8 cellular contexts compared by ENCODE assay signal in genomic region chr7:100167912-100168323, GRCh38. TPM values are rescaled to one million over a fixed set of nuclear protein-coding genes. Genes with fewer than 3 reads are reported as not detected.
DNase-seq lines count a peak whose midpoint lies in the region; ATAC-seq, FAIRE-seq and TF ChIP-seq lines count a peak whose summit lies in the region.

No MANE protein-coding gene starts in this region.

- RAD21 ChIA-PET in GM12878 (lab: Charles Lee; ENCODE audit: unreplicated experiment): interaction anchor here (0.7 to 1.9 kb wide), 10 partner anchors 9 to 240 kb away, joined by 3 to 7 read pairs (median 4); partner anchors contain the start of genes GPC2, LAMTOR4, STAG3 and TRAPPC14

- peak overlapping the region; percentile 35 for H2AFZ ChIP-seq in GM12878 (ENCODE audit: control insufficient read depth, low read depth, low read length)

- no peak for TF ChIP-seq RAD21 in GM12878 (IDR thresholded peaks at IDR 0.05; ENCODE audit: insufficient read depth, low read depth, low read length)

- ATAC-seq in Right ventricle myocardium inferior (peak; percentile 46), GM12878 (peak; percentile 40), GM21447 (IDR thresholded peaks at IDR 0.05; ENCODE audit: unreplicated experiment) (no peak), GM18519 (IDR thresholded peaks at IDR 0.05; ENCODE audit: low FRiP score, unreplicated experiment) (no peak), GM18873 (IDR thresholded peaks at IDR 0.05; ENCODE audit: low FRiP score, unreplicated experiment) (no peak)

- no peaks in the 10 kb centered on the region for H3K79me2 ChIP-seq in GM12878 (ENCODE audit: control insufficient read depth, insufficient read depth, low read length)

- WGBS in GM12878 (ENCODE audit: insufficient coverage, insufficient replicate concordance, low lambda C conversion rate, missing lambda C conversion rate): 24% methylated on average over 11 of the region's 11 CpGs
- WGBS in tibial nerve, 2 donors: 1 to 3% methylated on average over 11 of the region's 11 CpGs

- H3K4me1 ChIP-seq in GM12878 (ENCODE audit: control insufficient read depth, insufficient read depth, low read length) (peaks cover 49% of the 10 kb centered on the region), tibial nerve (peaks cover 0 to 47% (median 29%) of the 10 kb centered on the region in 4 donors)

- TF ChIP-seq EP300 in GM12878 (IDR thresholded peaks at IDR 0.05; ENCODE audit: borderline replicate concordance in 1 of 2, control insufficient read depth in 1 of 2, low read depth in 2 of 2, low read length in 2 of 2): no peak
- no peak for TF ChIP-seq EP300 in tibial nerve (IDR thresholded peaks at IDR 0.05)

- no peaks in the 10 kb centered on the region for H3K9me3 ChIP-seq in GM12878 (replicated peaks; ENCODE audit: control insufficient read depth, insufficient read depth, low read length)
- H3K9me3 ChIP-seq in tibial nerve: no peaks in the 10 kb centered on the region

- TF ChIP-seq POLR2A in GM12878 (IDR thresholded peaks at IDR 0.05; ENCODE audit: low read depth, low read length) (no peak), tibial nerve (IDR thresholded peaks at IDR 0.05) (no peak)

- BruUV-seq in GM12878 (replicated peaks; lab: Mats Ljungman, UMichigan): no TSS peak

- peak overlapping the region; percentile 66 for H3K4me2 ChIP-seq in GM12878 (ENCODE audit: control insufficient read depth, insufficient read depth)

- peaks cover 4 to 6% of the 10 kb centered on the region in 2 experiments; a peak in 3 of 4 replicates for H3K27me3 ChIP-seq in GM12878 (replicated peaks in 1 of 2; ENCODE audit: control insufficient read depth in 2 of 2, insufficient read depth in 2 of 2, low read length in 1 of 2)
- peaks cover 0 to 12% of the 10 kb centered on the region in 2 donors for H3K27me3 ChIP-seq in tibial nerve

- no peak overlapping the region for H3K27ac ChIP-seq in GM12878 (ENCODE audit: control insufficient read depth, insufficient read depth)
- peak overlapping the region; percentile 76 to 87 (median 82) for H3K27ac ChIP-seq in tibial nerve

- peak overlapping the region; percentile 60 for H3K4me3 ChIP-seq in GM12878
- H3K4me3 ChIP-seq in tibial nerve: peak overlapping the region; percentile 29 to 57 (median 48)

- H3K9ac ChIP-seq in GM12878 (ENCODE audit: control insufficient read depth, insufficient read depth, low read length): peak overlapping the region; percentile 43

- H3K36me3 ChIP-seq in GM12878 (ENCODE audit: control insufficient read depth in 2 of 2, insufficient read depth in 2 of 2, low read length in 1 of 2): no peaks in the 10 kb centered on the region
- peaks cover 0 to 7% (median 0%) of the 10 kb centered on the region in 3 donors for H3K36me3 ChIP-seq in tibial nerve

- DNase-seq in Right ventricle myocardium inferior (ENCODE audit: missing footprints): no peak
- DNase-seq in cardiac septum (ENCODE audit: low spot score): no peak
- no peak for DNase-seq in GM12878 (ENCODE audit: low read depth, low spot score)
- DNase-seq in left kidney (ENCODE audit: low read depth, low spot score): peak; percentile 54
- DNase-seq in tibial nerve (ENCODE audit: low spot score in 2 of 2): no peak

- SMC1A ChIA-PET in GM12878 (lab: Charles Lee; ENCODE audit: uncharacterized antibody, unreplicated experiment): interaction anchor here (1.1 to 2.0 kb wide), 7 partner anchors 12 to 53 kb away, joined by 3 to 7 read pairs (median 4); partner anchors contain the start of gene LAMTOR4

- no peaks in the 10 kb centered on the region for H4K20me1 ChIP-seq in GM12878 (ENCODE audit: control insufficient read depth, insufficient read depth)

- TF ChIP-seq CTCF in GM12878 (IDR thresholded peaks at IDR 0.05 in 2 of 3, conservative IDR thresholded peaks at IDR 0.05 in 1 of 3; ENCODE audit: control insufficient read depth in 2 of 3, extremely low read depth in 1 of 3, insufficient read depth in 1 of 3, low read depth in 3 of 3, low read length in 3 of 3) (no peak), tibial nerve (IDR thresholded peaks at IDR 0.05) (no peak)

- intact Hi-C loops in Right ventricle myocardium inferior (cut with DNase I) (no loop called here), cardiac septum (cut with DNase I) (no loop called here), GM12878 (cut with micrococcal nuclease; ENCODE audit: unreplicated experiment) (no loop called here)

- in situ Hi-C loops in GM12878 (cut with MboI): no loop called here

- POLR2A ChIA-PET in GM12878 (lab: Charles Lee): interaction anchor here (0.6 to 3.3 kb wide), 10 partner anchors 10 to 68 kb away, joined by 3 to 11 read pairs (median 3); partner anchors contain the start of genes GPC2, LAMTOR4 and STAG3

- CTCF ChIA-PET in GM12878 (lab: Yijun Ruan, JAX): interaction anchor here (0.6 to 2.2 kb wide), 10 partner anchors 9 to 54 kb away, joined by 3 to 9 read pairs (median 6); partner anchors contain the start of gene TRAPPC14

- no peak for FAIRE-seq in GM12878 (lab: Jason Lieb, UNC)

RNA-seq across cellular contexts. Expression of gene GAL3ST4, which starts 0.5 kb away (rescaled TPM):
- total RNA-seq in Right ventricle myocardium inferior (3.1 TPM), cardiac septum (1.5 TPM), GM12878 (2014; rRNA removed) (0.98 and 1.1 TPM in 2 replicates), GM12878 (2014; rRNA removed; fragmentation: Illumina TruSeq; extraction: Trizol) (0.83 and 1.1 TPM in 2 replicates), GM12878 (2021) (1.3 and 2.0 TPM in 2 replicates), tibial nerve (1 to 10 TPM; 2.7 to 8.3 (median 3.8) TPM)
- 1.4 and 2.9 TPM in 2 replicates for total RNA-seq in GM12878 (2013; cell fraction: nucleolus; rRNA removed)
- polyA plus RNA-seq in GM12878 (2011; ENCODE audit: low read depth): 1.2 TPM
- polyA plus RNA-seq in GM12878 (2011; rRNA removed) (0.66 and 1.2 TPM in 2 replicates), GM12878 (2014; fragmentation: Illumina TruSeq; extraction: Trizol) (1.6 and 2.3 TPM in 2 replicates), GM12878 (2014; fragmentation: Nextera tagmentation; extraction: Ambion mirVana) (under 1 TPM; 0.29 to 0.55 TPM), GM12878 (2014; rRNA removed) (2.8 TPM in 2 replicates), GM12878 (2016; fragmentation: Nextera tagmentation; extraction: Ambion mirVana) (1 to 10 TPM; 4.9 to 6.1 TPM)
- polyA plus RNA-seq in GM12878 (2011; cell fraction: cytosol; rRNA removed): 1.6 and 2.1 TPM in 2 replicates
- polyA plus RNA-seq in GM12878 (2011; cell fraction: nucleus; rRNA removed): 2.6 and 2.7 TPM in 2 replicates
- 2.2 and 2.5 TPM in 2 replicates for polyA plus RNA-seq in GM12878 (2012)
- 0.88 and 1.3 TPM in 2 replicates for polyA minus RNA-seq in GM12878 (2011; rRNA and poly(A)+ RNA removed)
- 0.73 and 1.5 TPM in 2 replicates for polyA minus RNA-seq in GM12878 (2011; cell fraction: cytosol; rRNA and poly(A)+ RNA removed)
- 0.36 and 0.67 TPM in 2 replicates for polyA minus RNA-seq in GM12878 (2011; cell fraction: nucleus; rRNA and poly(A)+ RNA removed)

RNA-seq across cellular contexts. Expression of gene GPC2, which starts 9.3 kb away (rescaled TPM):
- total RNA-seq in Right ventricle myocardium inferior (0.32 TPM), cardiac septum (0.92 TPM), GM12878 (2014; rRNA removed) (3.0 and 3.9 TPM in 2 replicates), GM12878 (2014; rRNA removed; fragmentation: Illumina TruSeq; extraction: Trizol) (0.85 and 0.92 TPM in 2 replicates), GM12878 (2021) (3.9 and 5.1 TPM in 2 replicates), tibial nerve (1 to 10 TPM; 1.1 to 3.1 (median 1.7) TPM)
- 4.9 and 6.6 TPM in 2 replicates for total RNA-seq in GM12878 (2013; cell fraction: nucleolus; rRNA removed)
- 1.6 TPM for polyA plus RNA-seq in GM12878 (2011; ENCODE audit: low read depth)
- polyA plus RNA-seq in GM12878 (2011; rRNA removed) (0.45 and 0.65 TPM in 2 replicates), GM12878 (2014; fragmentation: Illumina TruSeq; extraction: Trizol) (0.24 and 0.98 TPM in 2 replicates), GM12878 (2014; fragmentation: Nextera tagmentation; extraction: Ambion mirVana) (under 1 TPM; 0.19 to 0.24 TPM), GM12878 (2014; rRNA removed) (4.3 and 6.3 TPM in 2 replicates), GM12878 (2016; fragmentation: Nextera tagmentation; extraction: Ambion mirVana) (under 1 TPM; 0.48 to 0.68 TPM)
- polyA plus RNA-seq in GM12878 (2011; cell fraction: cytosol; rRNA removed): 1.0 and 1.7 TPM in 2 replicates
- 4.8 and 5.6 TPM in 2 replicates for polyA plus RNA-seq in GM12878 (2011; cell fraction: nucleus; rRNA removed)
- polyA plus RNA-seq in GM12878 (2012): 1.3 and 1.4 TPM in 2 replicates
- 0.22 and 1.0 TPM in 2 replicates for polyA minus RNA-seq in GM12878 (2011; rRNA and poly(A)+ RNA removed)
- polyA minus RNA-seq in GM12878 (2011; cell fraction: cytosol; rRNA and poly(A)+ RNA removed): 0.83 and 1.7 TPM in 2 replicates
- polyA minus RNA-seq in GM12878 (2011; cell fraction: nucleus; rRNA and poly(A)+ RNA removed): 2.4 and 3.5 TPM in 2 replicates

RNA-seq across cellular contexts. Expression of gene TRAPPC14, which starts 9.4 kb away (rescaled TPM):
- total RNA-seq in Right ventricle myocardium inferior (7.1 TPM), cardiac septum (11.4 TPM), GM12878 (2014; rRNA removed) (17.3 and 18.2 TPM in 2 replicates), GM12878 (2014; rRNA removed; fragmentation: Illumina TruSeq; extraction: Trizol) (7.5 and 7.6 TPM in 2 replicates), GM12878 (2021) (22.3 and 24.7 TPM in 2 replicates), tibial nerve (10 to 100 TPM in 3 of 4 donors, 1 to 10 TPM in 1; 6.9 to 36.9 (median 12.7) TPM)
- total RNA-seq in GM12878 (2013; cell fraction: nucleolus; rRNA removed): 15.4 and 27.3 TPM in 2 replicates
- polyA plus RNA-seq in GM12878 (2011; ENCODE audit: low read depth): 10.8 TPM
- polyA plus RNA-seq in GM12878 (2011; rRNA removed) (1.8 and 4.2 TPM in 2 replicates), GM12878 (2014; fragmentation: Illumina TruSeq; extraction: Trizol) (7.5 and 10.8 TPM in 2 replicates), GM12878 (2014; fragmentation: Nextera tagmentation; extraction: Ambion mirVana) (1 to 10 TPM in 1 of 2 experiments, under 1 TPM in 1; 0.21 to 1.3 TPM), GM12878 (2014; rRNA removed) (17.3 and 22.3 TPM in 2 replicates), GM12878 (2016; fragmentation: Nextera tagmentation; extraction: Ambion mirVana) (1 to 10 TPM; 7.3 TPM)
- polyA plus RNA-seq in GM12878 (2011; cell fraction: cytosol; rRNA removed): 5.4 and 6.4 TPM in 2 replicates
- 52.5 and 85.1 TPM in 2 replicates for polyA plus RNA-seq in GM12878 (2011; cell fraction: nucleus; rRNA removed)
- polyA plus RNA-seq in GM12878 (2012): 10.9 and 15.1 TPM in 2 replicates
- polyA minus RNA-seq in GM12878 (2011; rRNA and poly(A)+ RNA removed): 2.6 and 8.6 TPM in 2 replicates
- polyA minus RNA-seq in GM12878 (2011; cell fraction: cytosol; rRNA and poly(A)+ RNA removed): 1.7 and 3.1 TPM in 2 replicates
- 15.1 and 23.3 TPM in 2 replicates for polyA minus RNA-seq in GM12878 (2011; cell fraction: nucleus; rRNA and poly(A)+ RNA removed)

RNA-seq across cellular contexts. Expression of gene STAG3, which starts 9.8 kb away (rescaled TPM):
- total RNA-seq in Right ventricle myocardium inferior (0.51 TPM), cardiac septum (0.43 TPM), GM12878 (2014; rRNA removed) (101 and 122 TPM in 2 replicates), GM12878 (2014; rRNA removed; fragmentation: Illumina TruSeq; extraction: Trizol) (123 and 133 TPM in 2 replicates), GM12878 (2021) (78.7 and 81.7 TPM in 2 replicates), tibial nerve (1 to 10 TPM; 4.2 to 8.2 (median 6.5) TPM)
- 33.8 and 37.8 TPM in 2 replicates for total RNA-seq in GM12878 (2013; cell fraction: nucleolus; rRNA removed)
- 221 TPM for polyA plus RNA-seq in GM12878 (2011; ENCODE audit: low read depth)
- polyA plus RNA-seq in GM12878 (2011; rRNA removed) (73.0 and 90.4 TPM in 2 replicates), GM12878 (2014; fragmentation: Illumina TruSeq; extraction: Trizol) (178 and 192 TPM in 2 replicates), GM12878 (2014; fragmentation: Nextera tagmentation; extraction: Ambion mirVana) (100 to 1,000 TPM; 281 to 306 TPM), GM12878 (2014; rRNA removed) (112 and 153 TPM in 2 replicates), GM12878 (2016; fragmentation: Nextera tagmentation; extraction: Ambion mirVana) (100 to 1,000 TPM; 112 to 116 TPM)
- 47.6 and 55.0 TPM in 2 replicates for polyA plus RNA-seq in GM12878 (2011; cell fraction: cytosol; rRNA removed)
- 22.6 and 31.0 TPM in 2 replicates for polyA plus RNA-seq in GM12878 (2011; cell fraction: nucleus; rRNA removed)
- polyA plus RNA-seq in GM12878 (2012): 158 and 173 TPM in 2 replicates
- 14.5 and 19.5 TPM in 2 replicates for polyA minus RNA-seq in GM12878 (2011; rRNA and poly(A)+ RNA removed)
- 5.3 and 6.7 TPM in 2 replicates for polyA minus RNA-seq in GM12878 (2011; cell fraction: cytosol; rRNA and poly(A)+ RNA removed)
- 12.2 and 15.6 TPM in 2 replicates for polyA minus RNA-seq in GM12878 (2011; cell fraction: nucleus; rRNA and poly(A)+ RNA removed)

RNA-seq across cellular contexts. Expression of gene LAMTOR4, which starts 19.2 kb away (rescaled TPM):
- 99.4 TPM for total RNA-seq in Right ventricle myocardium inferior
- 89.1 TPM for total RNA-seq in cardiac septum
- total RNA-seq in GM12878 (2013; cell fraction: nucleolus; rRNA removed): 27.5 and 33.2 TPM in 2 replicates
- 184 and 186 TPM in 2 replicates for total RNA-seq in GM12878 (2014; rRNA removed)
- total RNA-seq in GM12878 (2014; rRNA removed; fragmentation: Illumina TruSeq; extraction: Trizol): 106 and 111 TPM in 2 replicates
- total RNA-seq in GM12878 (2021): 165 and 171 TPM in 2 replicates
- polyA plus RNA-seq in GM12878 (2011; ENCODE audit: low read depth): 187 TPM
- 104 and 204 TPM in 2 replicates for polyA plus RNA-seq in GM12878 (2011; rRNA removed)
- polyA plus RNA-seq in GM12878 (2011; cell fraction: cytosol; rRNA removed): 525 and 552 TPM in 2 replicates
- polyA plus RNA-seq in GM12878 (2011; cell fraction: nucleus; rRNA removed): 272 and 278 TPM in 2 replicates
- 162 and 169 TPM in 2 replicates for polyA plus RNA-seq in GM12878 (2012)
- 24.1 and 73.4 TPM in 2 replicates for polyA plus RNA-seq in GM12878 (2014; fragmentation: Illumina TruSeq; extraction: Trizol)
- polyA plus RNA-seq in GM12878 (2014; fragmentation: Nextera tagmentation; extraction: Ambion mirVana): 100 to 1,000 TPM; 188 to 262 TPM
- polyA plus RNA-seq in GM12878 (2014; rRNA removed): 211 and 230 TPM in 2 replicates
- 100 to 1,000 TPM; 279 to 297 TPM for polyA plus RNA-seq in GM12878 (2016; fragmentation: Nextera tagmentation; extraction: Ambion mirVana)
- 43.2 and 77.1 TPM in 2 replicates for polyA minus RNA-seq in GM12878 (2011; rRNA and poly(A)+ RNA removed)
- 26.6 and 26.8 TPM in 2 replicates for polyA minus RNA-seq in GM12878 (2011; cell fraction: cytosol; rRNA and poly(A)+ RNA removed)
- polyA minus RNA-seq in GM12878 (2011; cell fraction: nucleus; rRNA and poly(A)+ RNA removed): 18.1 and 32.1 TPM in 2 replicates
- 100 to 1,000 TPM; 226 to 312 (median 252) TPM for total RNA-seq in tibial nerve

Comparison
In these comparisons a context has a peak if more than half of its experiments do, and no peak if none do; other contexts are left out.
1. ATAC-seq: peak in Right ventricle myocardium inferior (single experiment) and GM12878 (single experiment); none in GM21447 (single experiment), GM18519 (single experiment) and GM18873 (single experiment).